In genomic region chr17:42361781-42362186, GRCh38 we compare ENCODE assay signal across 9 cellular contexts. TPM values are rescaled to one million over a fixed set of nuclear protein-coding genes. Genes with fewer than 3 reads are reported as not detected.
DNase-seq lines count a peak whose midpoint lies in the region; ATAC-seq and TF ChIP-seq lines count a peak whose summit lies in the region.
"Had no signal": no experiment of that assay in that cellular context is flagged by ENCODE, and none has a peak within 500 bp of the region (broad histone marks: within the 10 kb centered on the region; RNA-seq: fewer than 3 reads in every experiment).

No MANE protein-coding gene starts in this region.

- peaks cover 20 to 54% of the 10 kb centered on the region in 2 donors for H3K4me1 ChIP-seq in lung (ENCODE audit: control insufficient read depth in 2 of 2, insufficient read depth in 2 of 2, low read length in 2 of 2)

- 60 to 78% methylated on average over 2 of the region's 2 CpGs for WGBS in lung, 2 donors

- H3K27me3 ChIP-seq in lung (ENCODE audit: control insufficient read depth, insufficient read depth): no peaks in the 10 kb centered on the region
- H3K27me3 ChIP-seq: brain microvascular endothelial cell had no signal

- no peaks in the 10 kb centered on the region for H3K9me3 ChIP-seq in lung (ENCODE audit: control insufficient read depth in 2 of 2, insufficient read depth in 1 of 2, low read length in 1 of 2)

- H3K36me3 Mint-ChIP-seq in activated naive CD8-positive, alpha-beta T cell: peaks cover 11% of the 10 kb centered on the region

- DNase-seq in stimulated activated naive CD4-positive, alpha-beta T cell treated with Interleukin-2 at 50 U/mL for 16 hours (lab: John Stamatoyannopoulos, UW): peak; percentile 30
- DNase-seq in stimulated activated naive CD4-positive, alpha-beta T cell (lab: John Stamatoyannopoulos, UW): no peak
- no peak for DNase-seq in lung (ENCODE audit: low spot score)
- DNase-seq in GM19238 (ENCODE audit: insufficient read length, low spot score): no peak
- DNase-seq in ecto neural progenitor cell (ENCODE audit: low spot score): no peak
- no peak for DNase-seq in CD1c-positive myeloid dendritic cell (ENCODE audit: extremely low spot score)
- DNase-seq: brain microvascular endothelial cell had no signal

- H3K36me3 ChIP-seq in lung (ENCODE audit: control insufficient read depth in 2 of 2, insufficient read depth in 2 of 2, low read length in 2 of 2): peaks cover 2 to 3% of the 10 kb centered on the region in 2 donors
- H3K36me3 ChIP-seq: brain microvascular endothelial cell had no signal

- peak; percentile 30 for ATAC-seq in lung (ENCODE audit: insufficient read depth, low FRiP score)
- no peak for ATAC-seq in GM21447 (IDR thresholded peaks at IDR 0.05; ENCODE audit: unreplicated experiment)

- no peak for TF ChIP-seq CTCF in lung (IDR thresholded peaks at IDR 0.05; ENCODE audit: control extremely low read depth, extremely low read depth)

- H3K9me3 Mint-ChIP-seq in activated naive CD8-positive, alpha-beta T cell (ENCODE audit: low read depth): no peaks in the 10 kb centered on the region

- H3K4me3 ChIP-seq in lung: no peak overlapping the region

- peak overlapping the region; percentile 64 for H3K4me3 Mint-ChIP-seq in activated naive CD8-positive, alpha-beta T cell

- no peaks in the 10 kb centered on the region for H3K27me3 Mint-ChIP-seq in activated naive CD8-positive, alpha-beta T cell

- H3K27ac Mint-ChIP-seq in activated naive CD8-positive, alpha-beta T cell: peak overlapping the region; percentile 92

- peak overlapping the region in 1 of 2 donors; percentile 75 for H3K27ac ChIP-seq in lung (ENCODE audit: low read depth in 1 of 2, low read length in 1 of 2)
- H3K27ac ChIP-seq: brain microvascular endothelial cell had no signal

- peaks cover 72% of the 10 kb centered on the region for H3K4me1 Mint-ChIP-seq in activated naive CD8-positive, alpha-beta T cell (ENCODE audit: low read depth)

RNA-seq across cellular contexts. Expression of gene STAT3, which starts 26.5 kb away (rescaled TPM):
- 100 to 1,000 TPM; 267 to 297 TPM for total RNA-seq in lung
- 100 to 1,000 TPM in 1 of 2 donors, 10 to 100 TPM in 1; 69.9 to 211 TPM for polyA plus RNA-seq in lung
